ENCODE assay signal across 8 cellular contexts in genomic region chr17:58006563-58006923, GRCh38. TPM values are rescaled to one million over a fixed set of nuclear protein-coding genes. Genes with fewer than 3 reads are reported as not detected.
DNase-seq lines count a peak whose midpoint lies in the region; ATAC-seq and TF ChIP-seq lines count a peak whose summit lies in the region.

No MANE protein-coding gene starts in this region.

- H3K9me2 ChIP-seq in Loucy (replicated peaks; ENCODE audit: low read depth, low read length): no peaks in the 10 kb centered on the region

- H3K27ac ChIP-seq in adipose tissue (ENCODE audit: low read depth, low read length): peak overlapping the region; percentile 44
- peak overlapping the region; percentile 93 to 100 (median 98) for H3K27ac ChIP-seq in heart right ventricle
- peak overlapping the region; percentile 58 to 94 for H3K27ac ChIP-seq in aorta (ENCODE audit: low read depth in 1 of 2, low read length in 2 of 2)

- peaks cover 27% of the 10 kb centered on the region for H3K36me3 Mint-ChIP-seq in progenitor cell of endocrine pancreas (ENCODE audit: insufficient read depth)

- DNase-seq in activated gamma-delta T cell treated with Interleukin-2 at 50 U/mL for 16 hours: peak; percentile 42
- DNase-seq in activated gamma-delta T cell (lab: John Stamatoyannopoulos, UW): no peak
- DNase-seq in SKM-1 (lab: John Stamatoyannopoulos, UW; ENCODE audit: unreplicated experiment): peak; percentile 64
- DNase-seq in heart right ventricle: peak; percentile 65 to 82
- peak; percentile 38 for DNase-seq in progenitor cell of endocrine pancreas (ENCODE audit: low spot score, unreplicated experiment)
- DNase-seq in aorta: peak; percentile 85 to 90

- H3K36me3 ChIP-seq in Loucy (ENCODE audit: insufficient read depth, low read length) (peaks cover 44% of the 10 kb centered on the region), heart right ventricle (peaks cover 0 to 45% (median 27%) of the 10 kb centered on the region in 9 donors), aorta (ENCODE audit: control insufficient read depth in 1 of 2, insufficient read depth in 2 of 2, low read length in 1 of 2) (peaks cover 2 to 4% of the 10 kb centered on the region in 2 donors)

- H3K4me3 Mint-ChIP-seq in progenitor cell of endocrine pancreas (ENCODE audit: low read depth): peak overlapping the region; percentile 99

- H3K27me3 ChIP-seq in Loucy (ENCODE audit: insufficient read depth, low read length, poor library complexity, severe bottlenecking) (peaks cover 6% of the 10 kb centered on the region), heart right ventricle (no peaks in the 10 kb centered on the region), aorta (ENCODE audit: control insufficient read depth in 1 of 2, insufficient read depth in 2 of 2, low read length in 1 of 2) (no peaks in the 10 kb centered on the region)

- H2AFZ ChIP-seq in Loucy (ENCODE audit: low read length): peak overlapping the region; percentile 66

- H3K27ac Mint-ChIP-seq in progenitor cell of endocrine pancreas: peak overlapping the region; percentile 100

- 0 to 1% (median 0%) methylated on average over 19 to 20 of the region's 20 CpGs for WGBS in adipose tissue, 3 donors
- WGBS in heart right ventricle, 2 donors: 0% methylated on average over 20 of the region's 20 CpGs
- 0% methylated on average over 20 of the region's 20 CpGs for WGBS in aorta, 2 donors

- H3F3A ChIP-seq in Loucy (ENCODE audit: low read depth): peaks cover 5% of the 10 kb centered on the region; the same call in 1 of the 2 replicates

- TF ChIP-seq CTCF in Loucy (conservative IDR thresholded peaks at IDR 0.05; ENCODE audit: low read length): no peak
- no peak for TF ChIP-seq CTCF in heart right ventricle (IDR thresholded peaks at IDR 0.05)
- no peak for TF ChIP-seq CTCF in progenitor cell of endocrine pancreas (IDR thresholded peaks at IDR 0.05; ENCODE audit: unreplicated experiment)

- H3K4me1 ChIP-seq in Loucy (ENCODE audit: insufficient read depth, low read length, poor library complexity, severe bottlenecking) (peaks cover 50% of the 10 kb centered on the region), heart right ventricle (peaks cover 17 to 55% (median 48%) of the 10 kb centered on the region in 9 donors), aorta (ENCODE audit: control insufficient read depth in 1 of 2, insufficient read depth in 2 of 2, low read length in 2 of 2) (peaks cover 0 to 8% of the 10 kb centered on the region in 2 donors)

- H3K9ac ChIP-seq in Loucy (ENCODE audit: low read depth, low read length, poor library complexity, severe bottlenecking): peak overlapping the region; percentile 100

- peaks cover 32% of the 10 kb centered on the region for H3K4me1 Mint-ChIP-seq in progenitor cell of endocrine pancreas (ENCODE audit: low read depth)

- peaks cover 72% of the 10 kb centered on the region for H3K79me2 ChIP-seq in Loucy (ENCODE audit: insufficient read depth, low read length)

- intact Hi-C loops in heart right ventricle (cut with DNase I): loop anchor here in 9 of 10 donors (2.0 to 10.0 kb wide), 7 partner anchors 76 to 108 kb away; partner anchors contain the start of gene DYNLL2 (in 4 of the 9)
- intact Hi-C loops in aorta (cut with DNase I): loop anchor here (5.0 to 10.0 kb wide), 2 partner anchors 81 to 108 kb away; no protein-coding TSS in a partner anchor

- H4K20me1 ChIP-seq in Loucy (ENCODE audit: insufficient read depth, low read length, poor library complexity, severe bottlenecking): peaks cover 54% of the 10 kb centered on the region

- H3K27me3 Mint-ChIP-seq in progenitor cell of endocrine pancreas: no peaks in the 10 kb centered on the region

- H3K4me3 ChIP-seq in Loucy (ENCODE audit: low read length, poor library complexity, severe bottlenecking) (peak overlapping the region; percentile 89), heart right ventricle (peak overlapping the region; percentile 65 to 98 (median 77)), aorta (ENCODE audit: low read length in 2 of 2) (peak overlapping the region; percentile 83 to 90)

- ATAC-seq in heart right ventricle: peak; percentile 70 to 90 (median 81)
- peak; percentile 85 for ATAC-seq in aorta (ENCODE audit: low FRiP score)

- H3K9me3 Mint-ChIP-seq in progenitor cell of endocrine pancreas (ENCODE audit: low read depth): no peaks in the 10 kb centered on the region

- peak overlapping the region; percentile 98 for H3K4me2 ChIP-seq in Loucy (ENCODE audit: low read depth, low read length, poor library complexity, severe bottlenecking)

- H3K9me3 ChIP-seq in Loucy (ENCODE audit: insufficient read depth, low read depth, low read length) (no peaks in the 10 kb centered on the region), heart right ventricle (no peaks in the 10 kb centered on the region), aorta (ENCODE audit: control insufficient read depth, low read length) (no peaks in the 10 kb centered on the region)

RNA-seq across cellular contexts. Expression of gene SRSF1, which starts 0.5 kb away (rescaled TPM):
- 100 to 1,000 TPM in 2 of 3 donors, 10 to 100 TPM in 1; 43.4 to 130 (median 111) TPM for polyA plus RNA-seq in adipose tissue
- 100 to 1,000 TPM in 3 of 10 donors, 10 to 100 TPM in 7; 79.8 to 130 (median 94.7) TPM for total RNA-seq in heart right ventricle
- polyA plus RNA-seq in heart right ventricle: 10 to 100 TPM; 70.3 to 76.3 TPM
- 319 and 326 TPM in 2 replicates for total RNA-seq in progenitor cell of endocrine pancreas
- total RNA-seq in aorta: 100 to 1,000 TPM; 138 to 147 TPM
- 100 to 1,000 TPM in 1 of 2 donors, 10 to 100 TPM in 1; 84.5 to 102 TPM for polyA plus RNA-seq in aorta

RNA-seq across cellular contexts. Expression of gene VEZF1, which starts 18.5 kb away (rescaled TPM):
- 10 to 100 TPM; 18.2 to 23.9 (median 20.8) TPM for polyA plus RNA-seq in adipose tissue
- total RNA-seq in heart right ventricle: 10 to 100 TPM; 56.2 to 81.2 (median 61.5) TPM
- polyA plus RNA-seq in heart right ventricle: 10 to 100 TPM; 17.5 to 21.7 TPM
- 103 and 110 TPM in 2 replicates for total RNA-seq in progenitor cell of endocrine pancreas
- 10 to 100 TPM; 57.3 to 59.8 TPM for total RNA-seq in aorta
- 10 to 100 TPM; 21.2 to 27.7 TPM for polyA plus RNA-seq in aorta

RNA-seq across cellular contexts. Expression of gene CUEDC1, which starts 51.3 kb away (rescaled TPM):
- polyA plus RNA-seq in adipose tissue (10 to 100 TPM; 14.6 to 46.2 (median 23.0) TPM), heart right ventricle (10 to 100 TPM; 26.9 to 33.1 TPM), aorta (10 to 100 TPM; 25.4 to 26.7 TPM)
- total RNA-seq in heart right ventricle (10 to 100 TPM; 38.3 to 65.0 (median 47.2) TPM), progenitor cell of endocrine pancreas (29.2 and 30.8 TPM in 2 replicates), aorta (10 to 100 TPM; 42.9 to 43.6 TPM)

Comparison
In these comparisons a context has a peak if more than half of its experiments do, and no peak if none do; other contexts are left out.
1. H3K27ac ChIP-seq: peak in every context shown above with its lines; median percentile 98 in heart right ventricle; 76 in aorta; 44 in adipose tissue.